18 cellular contexts compared by ENCODE assay signal in genomic region chr4:100356172-100356571, GRCh38.
DNase-seq lines count a peak whose midpoint lies in the region; FAIRE-seq and TF ChIP-seq lines count a peak whose summit lies in the region.
"Had no signal": no experiment of that assay in that cellular context is flagged by ENCODE, and none has a peak within 500 bp of the region (broad histone marks: within the 10 kb centered on the region; RNA-seq: fewer than 3 reads in every experiment).

No MANE protein-coding gene starts in this region.

- H3K4me3 ChIP-seq in bronchial epithelial cell (ENCODE audit: low read depth, low read length): no peak overlapping the region
- H3K4me3 ChIP-seq: BLaER1, GM23338 had no signal

- H3K36me3 ChIP-seq in bronchial epithelial cell (ENCODE audit: control insufficient read depth, insufficient read depth, low read length): no peaks in the 10 kb centered on the region
- H3K36me3 ChIP-seq: BLaER1 had no signal

- peak; percentile 8 for DNase-seq in HPDE6-E6E7 (ENCODE audit: extremely low spot score)
- peak; percentile 46 for DNase-seq in LoVo (ENCODE audit: low spot score)
- peak; percentile 70 for DNase-seq in bronchial epithelial cell (ENCODE audit: low read depth)
- peak; percentile 47 for DNase-seq in iris pigment epithelial cell (ENCODE audit: low read depth)
- no peak for DNase-seq in stimulated activated CD4-positive, alpha-beta T cell treated with anti-CD3 and anti-CD28 coated beads, Interleukin-2, amount 100 ng/mL, for 24 hours
- DNase-seq in NCI-H82 treated with DMSO at 0.1 percent for 48 hours (lab: John Stamatoyannopoulos, UW; ENCODE audit: unreplicated experiment): no peak
- no peak for DNase-seq in NCI-H1694 (lab: John Stamatoyannopoulos, UW)
- no peak for DNase-seq in NCI-H2107 (lab: John Stamatoyannopoulos, UW)
- DNase-seq: CD4-positive, alpha-beta memory T cell; DMS153; HCEC 1CT; NCI-H1417 treated with DMSO at 0.1 percent for 48 hours; NCI-H1930; NCI-H510A treated with DMSO at 0.1 percent for 48 hours; NCI-H82 had no signal

- FAIRE-seq in bronchial epithelial cell (lab: Jason Lieb, UNC): no peak
- FAIRE-seq: GM12891 had no signal

- no peaks in the 10 kb centered on the region for H3K27me3 ChIP-seq in bronchial epithelial cell (ENCODE audit: control insufficient read depth, insufficient read depth, low read length)
- H3K27me3 ChIP-seq: BLaER1 had no signal

- no peak for TF ChIP-seq CTCF in bronchial epithelial cell (IDR thresholded peaks at IDR 0.05; ENCODE audit: insufficient read depth, low read length, severe bottlenecking)

Comparison
In these comparisons a context has a peak if more than half of its experiments do, and no peak if none do; other contexts are left out.
1. DNase-seq: peak in HPDE6-E6E7 (single experiment), LoVo (single experiment), bronchial epithelial cell (single experiment) and iris pigment epithelial cell (single experiment); none in stimulated activated CD4-positive, alpha-beta T cell treated with anti-CD3 and anti-CD28 coated beads, Interleukin-2, amount 100 ng/mL, for 24 hours (0 of 2), NCI-H82 treated with DMSO at 0.1 percent for 48 hours (single experiment), NCI-H1694 (single experiment) and NCI-H2107 (single experiment).